8 cellular contexts compared by ENCODE assay signal in the genomic region with DNA sequence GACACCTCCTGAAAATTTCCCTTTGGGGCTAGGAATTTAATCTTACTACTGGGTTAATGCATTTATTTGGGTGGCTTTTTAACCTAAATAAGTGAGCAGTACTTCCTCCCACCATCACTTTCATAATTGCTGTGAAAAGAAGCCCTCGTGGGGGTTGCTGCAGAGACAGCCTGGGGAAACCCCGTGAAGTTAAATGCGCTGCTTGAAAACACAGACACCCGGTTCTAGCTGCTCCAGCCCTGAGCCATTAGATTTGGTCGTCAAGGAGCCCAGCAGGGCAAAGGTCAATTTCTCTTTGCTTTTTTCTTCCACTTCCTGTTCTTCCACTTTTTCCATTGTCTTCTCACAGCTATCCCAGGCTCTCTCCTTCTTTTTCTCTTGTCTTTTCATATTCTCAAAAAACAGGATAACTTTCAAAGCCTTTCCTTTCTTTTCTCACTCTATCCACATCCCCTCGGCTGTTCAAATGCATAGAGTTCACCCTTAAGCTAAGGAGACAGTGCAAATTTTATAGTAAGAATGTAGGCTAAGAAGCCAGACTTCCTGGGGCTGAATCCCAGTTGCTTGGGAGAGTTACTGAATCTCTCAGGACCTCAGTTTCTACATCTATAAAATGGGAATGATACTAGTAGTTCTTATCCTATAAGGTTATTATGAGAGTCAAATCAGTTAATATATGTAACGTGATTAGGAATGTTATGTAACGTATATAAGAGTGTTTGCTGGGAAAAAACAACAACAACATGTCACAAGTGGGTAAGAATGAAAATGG.
DNase-seq lines count a peak whose midpoint lies in the region; ATAC-seq lines count a peak whose summit lies in the region.

No MANE protein-coding gene starts in this region.

- H3K27ac Mint-ChIP-seq in memory B cell: peak overlapping the region; percentile 84

- peaks cover 47% of the 10 kb centered on the region for H3K4me1 Mint-ChIP-seq in memory B cell

- peak; percentile 89 for ATAC-seq in GM18498 (IDR thresholded peaks at IDR 0.05; ENCODE audit: unreplicated experiment)
- peak; percentile 70 for ATAC-seq in GM21447 (IDR thresholded peaks at IDR 0.05; ENCODE audit: unreplicated experiment)
- ATAC-seq in HG03457 (IDR thresholded peaks at IDR 0.05; ENCODE audit: unreplicated experiment): peak; percentile 92
- peak; percentile 99 for ATAC-seq in memory B cell (ENCODE audit: low read depth)

- H3K9me3 Mint-ChIP-seq in memory B cell: no peaks in the 10 kb centered on the region

- DNase-seq in memory B cell (ENCODE audit: low spot score in 2 of 2) (peak; percentile 50 to 67), NCI-H2107 (lab: John Stamatoyannopoulos, UW) (no peak), NCI-H1048 (lab: John Stamatoyannopoulos, UW) (no peak), EL (no peak)
- DNase-seq in activated naive CD4-positive, alpha-beta T cell treated with Interleukin-2 at 50 U/mL for 16 hours: no peak

- peak overlapping the region; percentile 67 for H3K4me3 Mint-ChIP-seq in memory B cell

- no peaks in the 10 kb centered on the region for H3K27me3 Mint-ChIP-seq in memory B cell

- no peaks in the 10 kb centered on the region for H3K36me3 Mint-ChIP-seq in memory B cell

Comparison
In these comparisons a context has a peak if more than half of its experiments do, and no peak if none do; other contexts are left out.
1. DNase-seq: peak in memory B cell (2 of 2); none in NCI-H2107 (single experiment), NCI-H1048 (single experiment), EL (single experiment) and activated naive CD4-positive, alpha-beta T cell treated with Interleukin-2 at 50 U/mL for 16 hours (single experiment).
2. Peak in every context shown above with its lines, with median percentiles within 50 percentile points of each other: ATAC-seq.